Comparison of ENCODE assay signal across 18 cellular contexts in genomic region chr7:74514131-74514591, GRCh38.
DNase-seq lines count a peak whose midpoint lies in the region; ATAC-seq and TF ChIP-seq lines count a peak whose summit lies in the region.
"Had no signal": no experiment of that assay in that cellular context is flagged by ENCODE, and none has a peak within 500 bp of the region (broad histone marks: within the 10 kb centered on the region; RNA-seq: fewer than 3 reads in every experiment).

No MANE protein-coding gene starts in this region.

- H3K27ac ChIP-seq in heart left ventricle: peak overlapping the region in 10 of 12 donors; percentile 62 to 87 (median 70)
- H3K27ac ChIP-seq in substantia nigra (ENCODE audit: low read depth, low read length, poor library complexity, severe bottlenecking): peak overlapping the region; percentile 38
- H3K27ac ChIP-seq: 22Rv1, C4-2B, VCaP had no signal

- no peak for TF ChIP-seq POLR2A in heart left ventricle (IDR thresholded peaks at IDR 0.05)

- 43 to 70% (median 55%) methylated on average over 3 to 11 of the region's 11 CpGs for WGBS in heart left ventricle, 4 donors

- peaks cover 0 to 27% (median 4%) of the 10 kb centered on the region in 12 donors for H3K4me1 ChIP-seq in heart left ventricle

- H3K36me3 ChIP-seq in heart left ventricle: peaks cover 0 to 13% (median 4%) of the 10 kb centered on the region in 9 donors

- TF ChIP-seq CTCF in heart left ventricle (IDR thresholded peaks at IDR 0.05): no peak

- H3K9me3 ChIP-seq in heart left ventricle: no peaks in the 10 kb centered on the region

- peak; percentile 47 for DNase-seq in DMS53 (lab: John Stamatoyannopoulos, UW)
- DNase-seq in DMS53 treated with DMSO at 0.1 percent for 48 hours (lab: John Stamatoyannopoulos, UW; ENCODE audit: unreplicated experiment): no peak
- DNase-seq in NCI-H526 treated with DMSO at 0.1 percent for 48 hours (lab: John Stamatoyannopoulos, UW): peak; percentile 47
- peak in 4 of 5 donors; percentile 32 to 66 (median 60) for DNase-seq in heart left ventricle
- DNase-seq in substantia nigra (lab: John Stamatoyannopoulos, UW): peak in 3 of 49 donors; percentile 10 to 61 (median 14)
- DNase-seq in activated CD8-positive, alpha-beta memory T cell treated with anti-CD3 and anti-CD28 coated beads for 24 hours: no peak
- no peak for DNase-seq in stimulated activated CD8-positive, alpha-beta memory T cell treated with anti-CD3 and anti-CD28 coated beads, Interleukin-4, amount 100 ng/mL, for 48 hours
- no peak for DNase-seq in activated effector memory CD4-positive, alpha-beta T cell treated with Interleukin-2 at 50 U/mL for 16 hours
- DNase-seq: activated CD4-positive, alpha-beta memory T cell treated with anti-CD3 and anti-CD28 coated beads, Interleukin-2, amount 10 ng/mL, durations not matched to agents 7 days and 5 days; effector memory CD8-positive, alpha-beta T cell; left colon; MM.1S; OCI-M1; stimulated activated CD4-positive, alpha-beta T cell treated with anti-CD3 and anti-CD28 coated beads, Interleukin-4, amount 100 ng/mL, for 24 hours; T-cell had no signal

- no peaks in the 10 kb centered on the region for H3K27me3 ChIP-seq in heart left ventricle

- peak; percentile 70 to 88 (median 82) for ATAC-seq in heart left ventricle
- ATAC-seq: effector memory CD8-positive, alpha-beta T cell; left colon; T-cell had no signal

- intact Hi-C loops in heart left ventricle (cut with DNase I): loop anchor here in 2 of 10 donors (5.0 to 10.0 kb wide), 2 partner anchors 37 to 61 kb away; no protein-coding TSS in a partner anchor

- H3K4me3 ChIP-seq in heart left ventricle: no peak overlapping the region

Comparison
In these comparisons a context has a peak if more than half of its experiments do, and no peak if none do; other contexts are left out.
1. DNase-seq: peak in DMS53 (single experiment), NCI-H526 treated with DMSO at 0.1 percent for 48 hours (single experiment) and heart left ventricle (4 of 5); none in DMS53 treated with DMSO at 0.1 percent for 48 hours (single experiment), activated CD8-positive, alpha-beta memory T cell treated with anti-CD3 and anti-CD28 coated beads for 24 hours (single experiment), stimulated activated CD8-positive, alpha-beta memory T cell treated with anti-CD3 and anti-CD28 coated beads, Interleukin-4, amount 100 ng/mL, for 48 hours (single experiment) and activated effector memory CD4-positive, alpha-beta T cell treated with Interleukin-2 at 50 U/mL for 16 hours (single experiment).